9 cellular contexts compared by ENCODE assay signal in genomic region chr7:107594961-107595737, GRCh38. TPM values are rescaled to one million over a fixed set of nuclear protein-coding genes. Genes with fewer than 3 reads are reported as not detected.
DNase-seq lines count a peak whose midpoint lies in the region; FAIRE-seq and TF ChIP-seq lines count a peak whose summit lies in the region.
"Had no signal": no experiment of that assay in that cellular context is flagged by ENCODE, and none has a peak within 500 bp of the region (broad histone marks: within the 10 kb centered on the region; RNA-seq: fewer than 3 reads in every experiment).

No MANE protein-coding gene starts in this region.

- no peaks in the 10 kb centered on the region for H3K36me3 ChIP-seq in parathyroid adenoma (ENCODE audit: control insufficient read depth, insufficient read depth, low read length)

- H3K9me3 ChIP-seq in parathyroid adenoma (ENCODE audit: control insufficient read depth, low read length) = no peaks in the 10 kb centered on the region

- H3K27ac ChIP-seq in parathyroid adenoma = peak overlapping the region; percentile 41

- in situ Hi-C loops in SK-MEL-5 (cut with HindIII; ENCODE audit: low pct_unique_long_range_greater_than_20kb, low sequenced_read_pairs) = no loop called here

- DNase-seq in EL (peak; percentile 89), SK-MEL-5 (ENCODE audit: low read depth, low spot score) (peak; percentile 91), fibroblast of pulmonary artery (ENCODE audit: low read depth) (peak; percentile 98), epidermal melanocyte (ENCODE audit: insufficient read length, low spot score) (no peak), OCI-M2 (lab: John Stamatoyannopoulos, UW; ENCODE audit: unreplicated experiment) (no peak), frontal cortex (ENCODE audit: low spot score in 2 of 2) (no peak), AML-193 (lab: John Stamatoyannopoulos, UW) (no peak)
- DNase-seq: activated T-cell treated with anti-CD3 and anti-CD28 coated beads, Interleukin-2, amount 50 U/mL, for 48 hours had no signal

- no peaks in the 10 kb centered on the region for H3K4me1 ChIP-seq in parathyroid adenoma

- no peak overlapping the region for H2AFZ ChIP-seq in parathyroid adenoma

- no peaks in the 10 kb centered on the region for H3K27me3 ChIP-seq in parathyroid adenoma (ENCODE audit: control insufficient read depth, insufficient read depth, low read length)

- TF ChIP-seq CTCF in fibroblast of pulmonary artery (IDR thresholded peaks at IDR 0.05; ENCODE audit: low read length, missing control alignments) (no peak), parathyroid adenoma (IDR thresholded peaks at IDR 0.05) (no peak)

- no peak overlapping the region for H3K9ac ChIP-seq in parathyroid adenoma

- H3K79me2 ChIP-seq in parathyroid adenoma = no peaks in the 10 kb centered on the region

- peak overlapping the region; percentile 7 for H3K4me2 ChIP-seq in parathyroid adenoma (ENCODE audit: low read length)

- H3K4me3 ChIP-seq in fibroblast of pulmonary artery (replicated peaks; ENCODE audit: low read depth, low read length) = no peak overlapping the region
- no peak overlapping the region for H3K4me3 ChIP-seq in parathyroid adenoma (ENCODE audit: low read depth, low read length)

- no peak for FAIRE-seq in frontal cortex (lab: Jason Lieb, UNC)

RNA-seq across cellular contexts. Expression of gene BCAP29, which starts 15.1 kb away (rescaled TPM):
- total RNA-seq in SK-MEL-5 (2014; rRNA removed; shearing (Covaris generic)) = 240 and 253 TPM in 2 replicates
- 106 and 138 TPM in 2 replicates for polyA plus RNA-seq in SK-MEL-5 (2015; cell fraction: cytosol; rRNA removed)
- 89.7 and 104 TPM in 2 replicates for polyA plus RNA-seq in SK-MEL-5 (2015; cell fraction: nucleus; rRNA removed)
- 40.8 TPM for total RNA-seq in frontal cortex

RNA-seq across cellular contexts. Expression of gene DUS4L, which starts 31.4 kb away (rescaled TPM):
- 24.8 and 25.6 TPM in 2 replicates for total RNA-seq in SK-MEL-5 (2014; rRNA removed; shearing (Covaris generic))
- 18.4 and 20.7 TPM in 2 replicates for polyA plus RNA-seq in SK-MEL-5 (2015; cell fraction: cytosol; rRNA removed)
- 39.5 and 47.0 TPM in 2 replicates for polyA plus RNA-seq in SK-MEL-5 (2015; cell fraction: nucleus; rRNA removed)
- total RNA-seq in frontal cortex = 15.5 TPM

RNA-seq across cellular contexts. Expression of gene COG5, which starts 31.4 kb away (rescaled TPM):
- 28.8 and 31.5 TPM in 2 replicates for total RNA-seq in SK-MEL-5 (2014; rRNA removed; shearing (Covaris generic))
- polyA plus RNA-seq in SK-MEL-5 (2015; cell fraction: cytosol; rRNA removed) = 24.4 and 29.1 TPM in 2 replicates
- 38.0 and 39.8 TPM in 2 replicates for polyA plus RNA-seq in SK-MEL-5 (2015; cell fraction: nucleus; rRNA removed)
- total RNA-seq in frontal cortex = 29.8 TPM

Comparison
In these comparisons a context has a peak if more than half of its experiments do, and no peak if none do; other contexts are left out.
1. DNase-seq: peak in EL (single experiment), SK-MEL-5 (single experiment) and fibroblast of pulmonary artery (single experiment); none in epidermal melanocyte (single experiment), OCI-M2 (single experiment), frontal cortex (0 of 2) and AML-193 (0 of 2).